In the genomic region with DNA sequence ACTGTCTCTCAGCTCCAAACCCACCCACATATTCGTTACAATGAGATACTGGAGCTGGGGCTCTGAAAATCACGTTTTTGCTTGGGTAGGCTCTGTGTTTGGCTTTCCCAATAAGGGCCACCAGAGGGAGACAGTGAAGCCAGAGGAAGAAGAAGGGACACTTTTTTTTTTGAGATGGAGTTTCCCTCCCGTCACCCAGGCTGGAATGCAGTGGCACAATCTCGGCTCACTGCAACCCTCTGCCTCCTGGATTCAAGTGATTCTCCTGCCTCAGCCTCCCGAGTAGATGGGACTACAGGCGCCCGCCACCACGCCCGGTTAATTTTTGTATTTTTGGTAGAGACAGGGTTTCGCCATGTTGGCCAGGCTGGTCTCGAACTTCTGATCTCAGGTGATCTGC, we compare ENCODE assay signal across 8 cellular contexts. TPM values are rescaled to one million over a fixed set of nuclear protein-coding genes. Genes with fewer than 3 reads are reported as not detected.
A peak's percentile ranks its signal among the peaks of the same experiment; 100 is the strongest.
DNase-seq lines count a peak whose midpoint lies in the region; TF ChIP-seq lines count a peak whose summit lies in the region.
"Not testable (repeated sequence)": the region's sequence is repeated elsewhere in the genome, so short reads cannot be mapped to it uniquely, and the experiment has no call there.

No MANE protein-coding gene starts in this region.

- TF ChIP-seq CTCF in AG04450 (IDR thresholded peaks at IDR 0.05; ENCODE audit: low read depth, low read length) (peak; percentile 87), GM12875 (IDR thresholded peaks at IDR 0.05; ENCODE audit: borderline replicate concordance, insufficient read depth, low read depth, low read length) (peak; percentile 69)

- POLR2A ChIA-PET in AG04450 (lab: Yijun Ruan, JAX): interaction anchor here (0.7 kb wide), 2 partner anchors 57 to 733 kb away, joined by 5 to 7 read pairs; no protein-coding TSS in a partner anchor

- CTCF ChIA-PET in AG04450 (lab: Charles Lee): interaction anchor here (0.6 to 3.5 kb wide), 13 partner anchors 10 to 211 kb away, joined by 3 to 25 read pairs (median 6); a partner anchor contains a TSS

- not testable (repeated sequence) for DNase-seq in AG04450 (ENCODE audit: low read depth, low spot score)
- DNase-seq in NCI-H128 (lab: John Stamatoyannopoulos, UW; ENCODE audit: unreplicated experiment): peak; percentile 44
- peak; percentile 83 for DNase-seq in SK-MEL-5 (ENCODE audit: low read depth, low spot score)
- peak; percentile 67 for DNase-seq in activated T-cell treated with anti-CD3 and anti-CD28 coated beads for 1 hour (ENCODE audit: low read depth)
- peak; percentile 71 for DNase-seq in ecto neural progenitor cell (ENCODE audit: low spot score)
- peak; percentile 24 for DNase-seq in kidney glomerular epithelial cell (lab: John Stamatoyannopoulos, UW)
- peak; percentile 63 for DNase-seq in stimulated activated CD4-positive, alpha-beta T cell treated with anti-CD3 and anti-CD28 coated beads, Interleukin-12 subunit alpha, Interleukin-12 subunit beta, amount 100 ng/mL, for 4 hours

- H3K27ac ChIP-seq in AG04450 (ENCODE audit: low read depth, low read length): not testable (repeated sequence)

- not testable (repeated sequence) for H3K4me3 ChIP-seq in AG04450 (ENCODE audit: low read depth, low read length); GM12875 (ENCODE audit: low read depth, low read length)

- H3K27me3 ChIP-seq in AG04450 (ENCODE audit: control insufficient read depth, insufficient read depth, low read length): not testable (repeated sequence)

- not testable (repeated sequence) for H3K9me3 ChIP-seq in AG04450 (ENCODE audit: control insufficient read depth, insufficient read depth, low read length)

- in situ Hi-C loops in SK-MEL-5 (cut with HindIII; ENCODE audit: low pct_unique_long_range_greater_than_20kb, low sequenced_read_pairs): not testable (repeated sequence)

RNA-seq across cellular contexts. Expression of a gene that starts 16.4 kb away (rescaled TPM):
- polyA plus RNA-seq in AG04450 (2011; rRNA removed): 20.4 and 29.2 TPM in 2 replicates
- polyA minus RNA-seq in AG04450 (2011; rRNA and poly(A)+ RNA removed): 30.1 and 51.3 TPM in 2 replicates
- 9.5 and 11.0 TPM in 2 replicates for total RNA-seq in SK-MEL-5 (2014; rRNA removed; shearing (Covaris generic))
- polyA plus RNA-seq in SK-MEL-5 (2015; cell fraction: cytosol; rRNA removed): 24.4 and 30.0 TPM in 2 replicates
- 40.4 and 42.5 TPM in 2 replicates for polyA plus RNA-seq in SK-MEL-5 (2015; cell fraction: nucleus; rRNA removed)

RNA-seq across cellular contexts. Expression of a gene that starts 22.4 kb away (rescaled TPM):
- 16.1 and 17.8 TPM in 2 replicates for polyA plus RNA-seq in AG04450 (2011; rRNA removed)
- polyA minus RNA-seq in AG04450 (2011; rRNA and poly(A)+ RNA removed): 22.2 and 26.5 TPM in 2 replicates
- total RNA-seq in SK-MEL-5 (2014; rRNA removed; shearing (Covaris generic)): 18.8 and 19.0 TPM in 2 replicates
- polyA plus RNA-seq in SK-MEL-5 (2015; cell fraction: cytosol; rRNA removed): 13.2 and 13.4 TPM in 2 replicates
- polyA plus RNA-seq in SK-MEL-5 (2015; cell fraction: nucleus; rRNA removed): 12.5 and 14.6 TPM in 2 replicates

RNA-seq across cellular contexts. Expression of a gene that starts 52.8 kb away (rescaled TPM):
- 0.09 and 0.10 TPM in 2 replicates for polyA plus RNA-seq in AG04450 (2011; rRNA removed)
- 0.37 TPM in 1 of 2 replicates, not detected in the other for polyA minus RNA-seq in AG04450 (2011; rRNA and poly(A)+ RNA removed)
- 0.11 TPM in 1 of 2 replicates, not detected in the other for total RNA-seq in SK-MEL-5 (2014; rRNA removed; shearing (Covaris generic))
- polyA plus RNA-seq in SK-MEL-5 (2015; cell fraction: cytosol; rRNA removed): not detected in 2 replicates
- polyA plus RNA-seq in SK-MEL-5 (2015; cell fraction: nucleus; rRNA removed): not detected in 2 replicates
